9 cellular contexts compared by ENCODE assay signal in the genomic region with DNA sequence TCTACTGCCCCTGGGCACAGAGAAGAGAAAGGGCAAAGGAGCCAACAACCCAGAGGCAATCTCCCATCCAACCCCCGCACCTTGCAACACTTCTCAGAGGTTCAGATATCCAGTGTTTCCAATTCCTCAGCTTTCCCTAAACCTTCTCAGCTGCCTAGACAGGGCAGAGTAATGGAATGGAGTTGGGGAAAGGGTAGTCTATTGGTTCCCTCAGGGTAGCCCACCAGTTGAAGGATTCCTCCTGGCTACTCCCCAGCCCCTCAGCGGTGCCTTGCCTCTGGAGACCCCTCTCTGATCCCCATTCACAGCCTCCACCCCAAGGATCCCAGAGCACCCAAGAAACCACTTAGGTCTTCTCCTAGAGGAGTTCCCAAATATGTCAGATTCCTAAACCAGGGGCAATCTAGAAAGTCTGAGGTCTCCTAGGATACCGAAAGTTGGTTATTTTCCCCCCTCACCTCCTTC. TPM values are rescaled to one million over a fixed set of nuclear protein-coding genes. Genes with fewer than 3 reads are reported as not detected.
DNase-seq lines count a peak whose midpoint lies in the region; ATAC-seq, FAIRE-seq and TF ChIP-seq lines count a peak whose summit lies in the region.
"Had no signal": no experiment of that assay in that cellular context is flagged by ENCODE, and none has a peak within 500 bp of the region (broad histone marks: within the 10 kb centered on the region; RNA-seq: fewer than 3 reads in every experiment).

No MANE protein-coding gene starts in this region.

- peaks cover 45 to 59% of the 10 kb centered on the region in 2 donors for H3K4me1 Mint-ChIP-seq in immature natural killer cell

- no peaks in the 10 kb centered on the region for H3K9me3 Mint-ChIP-seq in immature natural killer cell
- H3K9me3 Mint-ChIP-seq: activated naive CD8-positive, alpha-beta T cell treated with anti-CD3 and anti-CD28 coated beads, Interleukin-2, amount 10 ng/mL, durations not matched to agents 7 days and 5 days had no signal

- no peaks in the 10 kb centered on the region for H3K36me3 Mint-ChIP-seq in immature natural killer cell
- H3K36me3 Mint-ChIP-seq: activated naive CD8-positive, alpha-beta T cell treated with anti-CD3 and anti-CD28 coated beads, Interleukin-2, amount 10 ng/mL, durations not matched to agents 7 days and 5 days had no signal

- H3K4me3 Mint-ChIP-seq in immature natural killer cell: peak overlapping the region in 2 of 5 donors; percentile 29 to 61

- no peak overlapping the region for H3K27ac Mint-ChIP-seq in immature natural killer cell
- H3K27ac Mint-ChIP-seq: activated naive CD8-positive, alpha-beta T cell treated with anti-CD3 and anti-CD28 coated beads, Interleukin-2, amount 10 ng/mL, durations not matched to agents 7 days and 5 days had no signal

- H3K9me3 ChIP-seq in Loucy (ENCODE audit: insufficient read depth, low read depth, low read length) (no peaks in the 10 kb centered on the region), skeletal muscle tissue (ENCODE audit: control insufficient read depth in 3 of 3, low read length in 3 of 3) (no peaks in the 10 kb centered on the region)

- no peaks in the 10 kb centered on the region for H4K20me1 ChIP-seq in Loucy (ENCODE audit: insufficient read depth, low read length, poor library complexity, severe bottlenecking)

- H3K4me1 ChIP-seq in Loucy (ENCODE audit: insufficient read depth, low read length, poor library complexity, severe bottlenecking) (peaks cover 77% of the 10 kb centered on the region), skeletal muscle tissue (ENCODE audit: control insufficient read depth in 3 of 3, insufficient read depth in 3 of 3, low read length in 3 of 3) (peaks cover 18 to 36% (median 20%) of the 10 kb centered on the region in 3 donors)

- no peaks in the 10 kb centered on the region for H3K9me2 ChIP-seq in Loucy (replicated peaks; ENCODE audit: low read depth, low read length)

- ATAC-seq in HG02798 (IDR thresholded peaks at IDR 0.05; ENCODE audit: poor library complexity, unreplicated experiment): no peak

- H3K4me3 ChIP-seq in Loucy (ENCODE audit: low read length, poor library complexity, severe bottlenecking) (peak overlapping the region; percentile 95), fibroblast of the aortic adventitia (ENCODE audit: low read depth, low read length) (peak overlapping the region; percentile 49), skeletal muscle tissue (ENCODE audit: low read length in 3 of 3) (peak overlapping the region; percentile 50 to 69 (median 54))
- H3K4me3 ChIP-seq: GM12878 had no signal

- H3K27ac ChIP-seq in skeletal muscle tissue (ENCODE audit: low read depth, low read length): no peak overlapping the region

- H3K9ac ChIP-seq in Loucy (ENCODE audit: low read depth, low read length, poor library complexity, severe bottlenecking) (peak overlapping the region; percentile 99), skeletal muscle tissue (ENCODE audit: low read depth in 1 of 3, low read length in 3 of 3) (peak overlapping the region in 2 of 3 donors; percentile 53 to 68)

- H3K27me3 ChIP-seq in Loucy (ENCODE audit: insufficient read depth, low read length, poor library complexity, severe bottlenecking) (peaks cover 5% of the 10 kb centered on the region), skeletal muscle tissue (ENCODE audit: control insufficient read depth in 3 of 3, insufficient read depth in 3 of 3, low read length in 3 of 3) (peaks cover 0 to 8% (median 4%) of the 10 kb centered on the region in 3 donors)

- TF ChIP-seq POLR2A in GM12891 (IDR thresholded peaks at IDR 0.05; ENCODE audit: low read depth, low read length): no peak

- no peak overlapping the region for H2AFZ ChIP-seq in Loucy (ENCODE audit: low read length)

- peaks cover 10 to 19% (median 16%) of the 10 kb centered on the region in 3 donors for H3K27me3 Mint-ChIP-seq in immature natural killer cell (ENCODE audit: low read depth in 3 of 3)

- no peak for FAIRE-seq in GM12891 (lab: Jason Lieb, UNC)
- FAIRE-seq: GM12878 had no signal

- peak overlapping the region; percentile 98 for H3K4me2 ChIP-seq in Loucy (ENCODE audit: low read depth, low read length, poor library complexity, severe bottlenecking)

- no peaks in the 10 kb centered on the region for H3K36me3 ChIP-seq in Loucy (ENCODE audit: insufficient read depth, low read length)
- no peaks in the 10 kb centered on the region for H3K36me3 ChIP-seq in skeletal muscle tissue (ENCODE audit: control insufficient read depth in 3 of 3, insufficient read depth in 3 of 3, low read length in 3 of 3)

- TF ChIP-seq CTCF in Loucy (conservative IDR thresholded peaks at IDR 0.05; ENCODE audit: low read length) (no peak), fibroblast of the aortic adventitia (IDR thresholded peaks at IDR 0.05; ENCODE audit: insufficient read depth, low read length) (no peak)

- DNase-seq in fibroblast of the aortic adventitia (ENCODE audit: low read depth): no peak
- DNase-seq in immature natural killer cell: no peak
- no peak for DNase-seq in GM12891 (ENCODE audit: insufficient read length, low spot score)
- DNase-seq: NCI-H2081 treated with DMSO at 0.1 percent for 48 hours had no signal

- peaks cover 11% of the 10 kb centered on the region; the same call in 1 of the 2 replicates for H3F3A ChIP-seq in Loucy (ENCODE audit: low read depth)

- H3K79me2 ChIP-seq in Loucy (ENCODE audit: insufficient read depth, low read length): peaks cover 70% of the 10 kb centered on the region

TF ChIP-seq in GM12891, 5 proteins besides CTCF, POLR2A, EP300 and RAD21:
- no peak for TF ChIP-seq POLR2AphosphoS5 (IDR thresholded peaks at IDR 0.05; ENCODE audit: low read depth, low read length)
- TF ChIP-seq SPI1 (IDR thresholded peaks at IDR 0.05; ENCODE audit: low read depth, low read length): no peak
- TF ChIP-seq POU2F2 (IDR thresholded peaks at IDR 0.05; ENCODE audit: low read depth, low read length): no peak
- no peak for TF ChIP-seq TAF1 (IDR thresholded peaks at IDR 0.05; ENCODE audit: low read depth, low read length)
- TF ChIP-seq PAX5 (IDR thresholded peaks at IDR 0.05; ENCODE audit: insufficient read depth, low read length, severe bottlenecking): no peak

RNA-seq across cellular contexts. Expression of a gene that starts 0.5 kb away (rescaled TPM):
- total RNA-seq in fibroblast of the aortic adventitia (ENCODE audit: low replicate concordance): 1.2 TPM in 1 of 2 replicates, not detected in the other
- total RNA-seq in skeletal muscle tissue: 5.2 TPM
- 1 to 10 TPM; 1.6 to 3.6 (median 2.0) TPM for polyA plus RNA-seq in immature natural killer cell
- not detected for polyA plus RNA-seq in GM12891 (2012; ENCODE audit: low read depth, missing spikeins)
- total RNA-seq: activated naive CD8-positive, alpha-beta T cell treated with anti-CD3 and anti-CD28 coated beads, Interleukin-2, amount 10 ng/mL, durations not matched to agents 7 days and 5 days had no signal

RNA-seq across cellular contexts. Expression of a gene that starts 19.8 kb away (rescaled TPM):
- total RNA-seq in fibroblast of the aortic adventitia (ENCODE audit: low replicate concordance) (435 and 902 TPM in 2 replicates), skeletal muscle tissue (467 TPM)
- 100 to 1,000 TPM; 512 to 669 (median 601) TPM for polyA plus RNA-seq in immature natural killer cell
- polyA plus RNA-seq in GM12891 (2012; ENCODE audit: low read depth, missing spikeins): 1,959 TPM

RNA-seq across cellular contexts. Expression of a gene that starts 20.4 kb away (rescaled TPM):
- 38.3 and 114 TPM in 2 replicates for total RNA-seq in fibroblast of the aortic adventitia (ENCODE audit: low replicate concordance)
- 49.6 TPM for total RNA-seq in skeletal muscle tissue
- 10 to 100 TPM in 2 of 3 donors, 1 to 10 TPM in 1; 5.9 to 23.6 (median 11.5) TPM for polyA plus RNA-seq in immature natural killer cell
- polyA plus RNA-seq in GM12891 (2012; ENCODE audit: low read depth, missing spikeins): 19.7 TPM

RNA-seq across cellular contexts. Expression of a gene that starts 24.6 kb away (rescaled TPM):
- 59.7 and 139 TPM in 2 replicates for total RNA-seq in fibroblast of the aortic adventitia (ENCODE audit: low replicate concordance)
- 62.6 TPM for total RNA-seq in skeletal muscle tissue
- 100 to 1,000 TPM; 202 to 341 (median 202) TPM for polyA plus RNA-seq in immature natural killer cell
- 175 TPM for polyA plus RNA-seq in GM12891 (2012; ENCODE audit: low read depth, missing spikeins)
